ENCODE assay signal across 26 cellular contexts in the genomic region with DNA sequence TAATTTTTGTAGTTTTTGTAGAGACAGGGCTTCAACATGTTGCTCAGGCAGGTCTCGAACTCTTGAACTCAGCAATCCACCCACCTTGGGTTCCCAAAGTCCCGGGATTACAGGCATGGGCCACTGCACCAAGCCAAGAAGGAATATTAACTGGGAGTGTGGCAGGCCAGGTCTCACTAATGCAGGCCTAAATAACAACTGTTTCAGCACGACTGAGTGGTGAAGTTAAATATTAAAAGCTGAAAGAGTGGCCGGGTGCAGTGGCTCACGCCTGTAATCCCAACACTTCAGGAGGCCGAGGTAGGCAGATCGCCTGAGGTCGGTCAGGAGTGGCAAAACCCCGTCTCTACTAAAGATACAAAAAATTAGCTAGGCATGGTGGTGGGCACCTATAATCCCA.
"Had no signal": no experiment of that assay in that cellular context is flagged by ENCODE, and none has a peak within 500 bp of the region (broad histone marks: within the 10 kb centered on the region; RNA-seq: fewer than 3 reads in every experiment).

No MANE protein-coding gene starts in this region.

- H3K27ac ChIP-seq: coronary artery, esophagus muscularis mucosa, foreskin keratinocyte, gastroesophageal sphincter, heart right ventricle, left lung, stomach, thyroid gland, vagina had no signal

- FAIRE-seq: endothelial cell of umbilical vein, islet of Langerhans had no signal

- H3K4me3 ChIP-seq: coronary artery, esophagus muscularis mucosa, gastroesophageal sphincter, heart right ventricle, left lung, ovary, smooth muscle cell, stomach, thyroid gland, vagina had no signal

- H3K4me1 ChIP-seq: esophagus muscularis mucosa, foreskin keratinocyte, gastroesophageal sphincter, heart right ventricle, left lung, stomach, thyroid gland, vagina had no signal

- H3K4me2 ChIP-seq: smooth muscle cell had no signal

- H3K36me3 ChIP-seq: ovary had no signal

- ATAC-seq: foreskin keratinocyte; gastroesophageal sphincter; heart right ventricle; left lung; naive thymus-derived CD8-positive, alpha-beta T cell; sciatic nerve; stimulated activated effector memory CD8-positive, alpha-beta T cell treated with anti-CD3 and anti-CD28 coated beads, Interleukin-12 subunit alpha, Interleukin-12 subunit beta, amount 100 ng/mL, for 72 hours had no signal

- DNase-seq: dermis blood vessel endothelial cell; effector memory CD4-positive, alpha-beta T cell; foreskin keratinocyte; glutamatergic neuron; heart right ventricle; hippocampal formation; left lung; mesendoderm; naive thymus-derived CD8-positive, alpha-beta T cell; occipital lobe; ovary; stimulated activated CD4-positive, alpha-beta T cell treated with anti-CD3 and anti-CD28 coated beads, Interleukin-2, amount 100 ng/mL, for 24 hours; stimulated activated CD4-positive, alpha-beta T cell treated with anti-CD3 and anti-CD28 coated beads, Interleukin-4, amount 100 ng/mL, for 24 hours; stimulated activated naive CD4-positive, alpha-beta T cell treated with Interleukin-2 at 50 U/mL for 16 hours; stomach; thyroid gland; trophoblast cell had no signal

- H3K9me3 ChIP-seq: esophagus muscularis mucosa, gastroesophageal sphincter, heart right ventricle, left lung, ovary, stomach, thyroid gland, vagina had no signal

- H3K27me3 ChIP-seq: esophagus muscularis mucosa, foreskin keratinocyte, gastroesophageal sphincter, heart right ventricle, left lung, ovary, stomach, thyroid gland, vagina had no signal
